1 cellular context compared by ENCODE assay signal in the genomic region with DNA sequence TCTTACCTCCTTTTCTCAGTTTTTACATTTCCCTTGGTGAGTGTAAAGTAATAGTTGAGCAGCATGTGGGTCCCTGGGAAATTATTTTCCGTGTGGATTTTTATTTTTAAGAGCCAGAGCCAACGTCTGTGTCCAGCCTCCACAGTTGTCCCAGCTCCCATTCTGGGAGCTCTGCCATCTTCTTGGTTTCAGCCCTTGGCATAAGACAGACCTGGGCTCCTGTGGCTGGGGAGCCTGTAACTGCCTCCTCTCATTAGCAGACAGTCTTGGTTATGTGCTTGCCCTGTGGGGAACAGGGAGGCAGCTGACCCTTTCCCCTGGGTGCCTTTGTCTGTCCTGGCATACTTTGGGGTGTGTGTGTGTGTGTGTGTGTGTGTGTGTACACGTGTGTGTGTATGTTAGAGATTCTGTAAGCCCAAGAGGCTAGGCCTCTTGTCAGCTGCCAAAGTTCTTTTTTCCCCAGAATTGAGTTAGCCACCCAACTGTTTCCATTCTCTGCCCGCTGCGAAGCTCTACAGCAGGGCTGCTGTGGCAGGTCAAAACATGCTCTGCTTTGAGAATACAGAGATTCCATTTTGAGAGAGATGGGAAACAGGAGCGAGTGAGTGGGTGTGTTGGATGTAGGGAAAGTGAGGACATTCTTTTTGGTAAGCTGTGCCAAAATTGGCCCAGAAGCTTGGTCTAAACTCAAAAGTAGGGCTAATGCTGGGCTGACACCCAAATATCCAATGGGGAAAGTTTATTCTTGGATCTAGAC.
TF ChIP-seq lines count a peak whose summit lies in the region.

No MANE protein-coding gene starts in this region.

TF ChIP-seq in endothelial cell of umbilical vein, 7 proteins besides CTCF, POLR2A, EP300 and RAD21:
- TF ChIP-seq, protein P1, sequence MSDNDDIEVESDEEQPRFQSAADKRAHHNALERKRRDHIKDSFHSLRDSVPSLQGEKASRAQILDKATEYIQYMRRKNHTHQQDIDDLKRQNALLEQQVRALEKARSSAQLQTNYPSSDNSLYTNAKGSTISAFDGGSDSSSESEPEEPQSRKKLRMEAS (IDR thresholded peaks at IDR 0.05; ENCODE audit: insufficient read depth, insufficient read length), result no peak
- TF ChIP-seq POLR2AphosphoS5 (IDR thresholded peaks at IDR 0.05; ENCODE audit: insufficient read depth, low read depth, low read length) (no peak), JUN (IDR thresholded peaks at IDR 0.05; ENCODE audit: borderline replicate concordance, insufficient read depth, insufficient read length, low read depth) (no peak), MYC (IDR thresholded peaks at IDR 0.05; ENCODE audit: low read depth, low read length) (no peak), EZH2 (IDR thresholded peaks at IDR 0.05; ENCODE audit: borderline replicate concordance, low read depth, low read length, severe bottlenecking) (no peak), GATA2 (IDR thresholded peaks at IDR 0.05; ENCODE audit: insufficient read depth, insufficient read length, low read depth, low read length) (no peak), FOS (IDR thresholded peaks at IDR 0.05; ENCODE audit: borderline replicate concordance, insufficient read depth, low read length) (no peak)
